33 cellular contexts compared by ENCODE assay signal in the genomic region with DNA sequence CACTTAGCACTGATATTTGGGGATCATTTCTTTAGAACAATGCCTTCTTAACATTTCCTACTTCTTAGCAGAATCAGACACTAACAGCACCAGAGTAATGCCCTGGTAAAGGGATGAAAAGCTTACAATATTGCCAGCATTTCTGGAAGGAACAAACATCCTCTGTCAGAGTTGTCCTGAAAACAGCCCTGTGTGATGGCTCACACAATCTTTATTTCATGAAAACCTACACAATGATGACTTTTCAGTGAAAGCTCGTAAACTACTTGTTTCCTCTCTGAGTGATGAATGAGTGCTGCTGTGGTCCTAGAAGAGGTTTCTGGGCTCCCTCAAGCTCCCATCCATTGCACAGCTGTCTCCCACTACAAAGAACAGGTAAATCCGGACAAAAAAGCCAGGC. TPM values are rescaled to one million over a fixed set of nuclear protein-coding genes. Genes with fewer than 3 reads are reported as not detected.
"Had no signal": no experiment of that assay in that cellular context is flagged by ENCODE, and none has a peak within 500 bp of the region (broad histone marks: within the 10 kb centered on the region; RNA-seq: fewer than 3 reads in every experiment).

No MANE protein-coding gene starts in this region.

- H2AFZ ChIP-seq: hepatocyte, neural progenitor cell, parathyroid adenoma had no signal

- H3K4me3 Mint-ChIP-seq: activated B cell treated with CpG ODN at 0.5 μM for 24 hours; activated CD8-positive, alpha-beta T cell treated with anti-CD3 and anti-CD28 coated beads for 36 hours; activated T-cell treated with anti-CD3 and anti-CD28 coated beads, Interleukin-2, amount 50 U/mL, for 4 hours; activated T-helper 17 cell treated with anti-CD3 and anti-CD28 coated beads, Interleukin-2, amount 50 U/mL, for 72 hours; central memory CD8-positive, alpha-beta T cell; naive thymus-derived CD4-positive, alpha-beta T cell; neural progenitor cell; T-cell; T-helper 2 cell treated with Interferon-gamma antibody and Interleukin-4, amounts not matched to agents 5 μg/mL and 100 μg/mL, for 36 hours had no signal

- FAIRE-seq: bronchial epithelial cell, colon, endometrium, frontal cortex, kidney had no signal

- H3K4me2 ChIP-seq: hepatocyte, neural progenitor cell had no signal

- H3K4me1 Mint-ChIP-seq: activated T-helper 17 cell treated with anti-CD3 and anti-CD28 coated beads, Interleukin-2, amount 50 U/mL, for 72 hours; central memory CD8-positive, alpha-beta T cell; naive thymus-derived CD4-positive, alpha-beta T cell; T-cell had no signal

- H3K36me3 Mint-ChIP-seq: naive thymus-derived CD4-positive, alpha-beta T cell; T-cell had no signal

- H3K27me3 ChIP-seq: esophagus squamous epithelium, hepatocyte, neural progenitor cell, upper lobe of left lung, vagina had no signal

- H3K79me2 ChIP-seq: hepatocyte, parathyroid adenoma had no signal

- H3K9me3 Mint-ChIP-seq: activated B cell treated with CpG ODN at 0.5 μM for 24 hours; activated CD8-positive, alpha-beta T cell treated with anti-CD3 and anti-CD28 coated beads for 36 hours; activated T-cell treated with anti-CD3 and anti-CD28 coated beads, Interleukin-2, amount 50 U/mL, for 4 hours; activated T-helper 17 cell treated with anti-CD3 and anti-CD28 coated beads, Interleukin-2, amount 50 U/mL, for 72 hours; central memory CD8-positive, alpha-beta T cell; T-cell; T-helper 2 cell treated with Interferon-gamma antibody and Interleukin-4, amounts not matched to agents 5 μg/mL and 100 μg/mL, for 36 hours had no signal

- DNase-seq: activated B cell treated with CpG ODN at 0.5 μM for 24 hours; activated CD4-positive, alpha-beta T cell treated with anti-CD3 and anti-CD28 coated beads, Interleukin-2, amount 50 U/mL, for 1 hour; activated CD8-positive, alpha-beta T cell treated with anti-CD3 and anti-CD28 coated beads for 36 hours; activated gamma-delta T cell treated with Interleukin-2 at 50 U/mL for 16 hours; activated naive CD4-positive, alpha-beta T cell treated with anti-CD3 and anti-CD28 coated beads, Interleukin-2, amount 50 U/mL, for 16 hours; activated T-cell treated with anti-CD3 and anti-CD28 coated beads, Interleukin-2, amount 50 U/mL, for 4 hours; amniotic stem cell; dermis blood vessel endothelial cell; effector CD4-positive, alpha-beta T cell; esophagus squamous epithelium; kidney; left colon; mammary epithelial cell; midbrain; naive thymus-derived CD4-positive, alpha-beta T cell; occipital lobe; right cardiac atrium; stimulated activated CD4-positive, alpha-beta T cell treated with anti-CD3 and anti-CD28 coated beads, Interleukin-2, amount 100 ng/mL, for 48 hours; stimulated activated naive CD8-positive, alpha-beta T cell treated with anti-CD3 and anti-CD28 coated beads, Interleukin-15, Interleukin-2, amounts not matched to agents 100 U/mL and 50 U/mL, for 24 hours; T-cell; upper lobe of left lung had no signal

- H3K27ac Mint-ChIP-seq: activated B cell treated with CpG ODN at 0.5 μM for 24 hours; activated CD8-positive, alpha-beta T cell treated with anti-CD3 and anti-CD28 coated beads for 36 hours; activated T-helper 17 cell treated with anti-CD3 and anti-CD28 coated beads, Interleukin-2, amount 50 U/mL, for 72 hours; naive thymus-derived CD4-positive, alpha-beta T cell; neural progenitor cell; T-cell; T-helper 2 cell treated with Interferon-gamma antibody and Interleukin-4, amounts not matched to agents 5 μg/mL and 100 μg/mL, for 36 hours had no signal

- H3K36me3 ChIP-seq: esophagus squamous epithelium, neural progenitor cell, upper lobe of left lung, vagina had no signal

- H3K4me1 ChIP-seq: esophagus squamous epithelium, parathyroid adenoma, upper lobe of left lung, vagina had no signal

- H3K9me3 ChIP-seq: esophagus squamous epithelium, upper lobe of left lung, vagina had no signal

- H3K4me3 ChIP-seq: esophagus squamous epithelium, hepatocyte, neural progenitor cell, upper lobe of left lung, vagina had no signal

- H3K9ac ChIP-seq: neural progenitor cell, parathyroid adenoma had no signal

- ATAC-seq: activated CD8-positive, alpha-beta T cell treated with anti-CD3 and anti-CD28 coated beads for 36 hours; activated T-cell treated with anti-CD3 and anti-CD28 coated beads, Interleukin-2, amount 50 U/mL, for 4 hours; activated T-helper 17 cell treated with anti-CD3 and anti-CD28 coated beads, Interleukin-2, amount 50 U/mL, for 72 hours; left colon; naive thymus-derived CD4-positive, alpha-beta T cell; right cardiac atrium; stimulated activated naive CD8-positive, alpha-beta T cell treated with anti-CD3 and anti-CD28 coated beads, Interleukin-15, Interleukin-2, amounts not matched to agents 100 U/mL and 50 U/mL, for 24 hours; T-cell had no signal

- H3K27ac ChIP-seq: epithelial cell of prostate, esophagus squamous epithelium, hepatocyte, neural progenitor cell, parathyroid adenoma, upper lobe of left lung, vagina had no signal

- H3K27me3 Mint-ChIP-seq: activated B cell treated with CpG ODN at 0.5 μM for 24 hours; activated CD8-positive, alpha-beta T cell treated with anti-CD3 and anti-CD28 coated beads for 36 hours; activated T-helper 17 cell treated with anti-CD3 and anti-CD28 coated beads, Interleukin-2, amount 50 U/mL, for 72 hours; central memory CD8-positive, alpha-beta T cell had no signal

RNA-seq across cellular contexts. Expression of gene GPC4, which starts 52.8 kb away (rescaled TPM):
- total RNA-seq: activated CD8-positive, alpha-beta T cell treated with anti-CD3 and anti-CD28 coated beads for 36 hours; activated T-helper 17 cell treated with anti-CD3 and anti-CD28 coated beads, Interleukin-2, amount 50 U/mL, for 72 hours had no signal
- polyA plus RNA-seq: naive thymus-derived CD4-positive, alpha-beta T cell had no signal
